ENCODE assay signal across 1 cellular context in genomic region chr17:42779942-42780815, GRCh38.
TF ChIP-seq lines count a peak whose summit lies in the region.

WNK4 (plus strand) TSS chr17:42780610; CDS start chr17:42780699, 89 bp downstream.

TF ChIP-seq in H1, 55 proteins besides CTCF, POLR2A, EP300 and RAD21 (continued from another document):
- TF ChIP-seq ASH2L (IDR thresholded peaks at IDR 0.05; ENCODE audit: low read length) (peak; percentile 30), SP4 (IDR thresholded peaks at IDR 0.05; ENCODE audit: low read length) (no peak), BCL11A (IDR thresholded peaks at IDR 0.05; ENCODE audit: low read depth in 2 of 2, low read length in 2 of 2) (no peak), CREB1 (IDR thresholded peaks at IDR 0.05) (no peak), SP1 (IDR thresholded peaks at IDR 0.05; ENCODE audit: low read depth, low read length) (no peak), RBBP5 (IDR thresholded peaks at IDR 0.05; ENCODE audit: borderline replicate concordance, low read depth, low read length) (peak; percentile 21; the same call in 1 of the 2 replicates)
